ENCODE assay signal across 1 cellular context in genomic region chr2:20524412-20525040, GRCh38.
A peak's percentile ranks its signal among the peaks of the same experiment; 100 is the strongest.
TF ChIP-seq lines count a peak whose summit lies in the region.

No MANE protein-coding gene starts in this region.

TF ChIP-seq in K562, 482 proteins besides CTCF, POLR2A, EP300 and RAD21 (continued from another document and continues in another):
- TF ChIP-seq CEBPZ (IDR thresholded peaks at IDR 0.05; ENCODE audit: borderline replicate concordance, low read depth, low read length) (no peak), CLOCK (CRISPR knock-in tag; IDR thresholded peaks at IDR 0.05; ENCODE audit: borderline replicate concordance) (no peak), THAP12 (CRISPR knock-in tag; IDR thresholded peaks at IDR 0.05) (no peak), DDX20 (tag; IDR thresholded peaks at IDR 0.05; ENCODE audit: low read depth) (no peak), TBP (optimal IDR thresholded peaks at IDR 0.05; ENCODE audit: low read depth, low read length) (no peak), CBX5 (IDR thresholded peaks at IDR 0.05; ENCODE audit: borderline replicate concordance, low read depth) (no peak), ZNF444 (CRISPR knock-in tag; IDR thresholded peaks at IDR 0.05) (no peak), ZNF3 (CRISPR knock-in tag; IDR thresholded peaks at IDR 0.05) (no peak), MTF1 (CRISPR knock-in tag; IDR thresholded peaks at IDR 0.05; ENCODE audit: borderline replicate concordance) (no peak), BCL6 (CRISPR knock-in tag; IDR thresholded peaks at IDR 0.05) (no peak), TFE3 (CRISPR knock-in tag; IDR thresholded peaks at IDR 0.05) (no peak), PKNOX1 (IDR thresholded peaks at IDR 0.05) (no peak), FOXJ2 (tag; IDR thresholded peaks at IDR 0.05) (no peak), FOXK2 (conservative IDR thresholded peaks at IDR 0.05 in 1 of 2, IDR thresholded peaks at IDR 0.05 in 1 of 2; ENCODE audit: low read depth in 2 of 2) (no peak), ATF2 (CRISPR knock-in tag; IDR thresholded peaks at IDR 0.05) (no peak), THAP7 (CRISPR knock-in tag; IDR thresholded peaks at IDR 0.05) (no peak), BHLHE40 (IDR thresholded peaks at IDR 0.05; ENCODE audit: low read length) (no peak), SP1 (CRISPR knock-in tag; IDR thresholded peaks at IDR 0.05) (peak; percentile 30; the same call in 1 of the 2 replicates), ZNF639 (CRISPR knock-in tag; conservative IDR thresholded peaks at IDR 0.05 in 1 of 2, IDR thresholded peaks at IDR 0.05 in 1 of 2) (no peak), FOS (IDR thresholded peaks at IDR 0.05; ENCODE audit: extremely low read depth, insufficient read length) (no peak), MAFF (IDR thresholded peaks at IDR 0.05; ENCODE audit: low read length) (no peak), TCF15 (CRISPR knock-in tag; IDR thresholded peaks at IDR 0.05) (no peak), NR2C1 (IDR thresholded peaks at IDR 0.05) (no peak; the same call in 1 of the 2 replicates), NR2C1 (tag; IDR thresholded peaks at IDR 0.05) (no peak), ATF4 (CRISPR knock-in tag; IDR thresholded peaks at IDR 0.05) (no peak; the same call in 1 of the 2 replicates), ZKSCAN8 (CRISPR knock-in tag; IDR thresholded peaks at IDR 0.05) (peak; percentile 24; the same call in 1 of the 2 replicates), FOXP1 (CRISPR knock-in tag; IDR thresholded peaks at IDR 0.05) (no peak), NCOR1 (IDR thresholded peaks at IDR 0.05) (peak; percentile 11; the same call in 1 of the 2 replicates), SMAD3 (CRISPR knock-in tag; conservative IDR thresholded peaks at IDR 0.05) (no peak), TCF7 (IDR thresholded peaks at IDR 0.05; ENCODE audit: borderline replicate concordance) (no peak), ARID3B (CRISPR knock-in tag; IDR thresholded peaks at IDR 0.05; ENCODE audit: borderline replicate concordance) (no peak), GTF2A2 (tag; IDR thresholded peaks at IDR 0.05) (no peak), RBM15 (IDR thresholded peaks at IDR 0.05; ENCODE audit: insufficient read depth, low read length) (no peak), ZNF384 (IDR thresholded peaks at IDR 0.05; ENCODE audit: low read depth, low read length) (no peak), ZNF551 (CRISPR knock-in tag; IDR thresholded peaks at IDR 0.05) (no peak), HLTF (IDR thresholded peaks at IDR 0.05) (no peak), TEAD2 (tag; IDR thresholded peaks at IDR 0.05) (no peak), CTBP1 (IDR thresholded peaks at IDR 0.05; ENCODE audit: borderline replicate concordance) (no peak; the same call in 1 of the 2 replicates), POLR3A (IDR thresholded peaks at IDR 0.05; ENCODE audit: borderline replicate concordance, extremely low read depth, insufficient read depth, insufficient read length) (no peak), SMAD4 (CRISPR knock-in tag; conservative IDR thresholded peaks at IDR 0.05) (peak; percentile 71), MLLT1 (IDR thresholded peaks at IDR 0.05) (no peak), ZFX (CRISPR knock-in tag; IDR thresholded peaks at IDR 0.05) (no peak), ZNF431 (CRISPR knock-in tag; IDR thresholded peaks at IDR 0.05) (no peak), SIN3A (IDR thresholded peaks at IDR 0.05; ENCODE audit: borderline replicate concordance in 2 of 2, control insufficient read depth in 1 of 2, low read depth in 2 of 2, low read length in 2 of 2) (no peak), ETV5 (CRISPR knock-in tag; IDR thresholded peaks at IDR 0.05; ENCODE audit: low read depth) (peak; percentile 94), NFE2 (IDR thresholded peaks at IDR 0.05; ENCODE audit: low read depth) (no peak)
